10 cellular contexts compared by ENCODE assay signal in the genomic region with DNA sequence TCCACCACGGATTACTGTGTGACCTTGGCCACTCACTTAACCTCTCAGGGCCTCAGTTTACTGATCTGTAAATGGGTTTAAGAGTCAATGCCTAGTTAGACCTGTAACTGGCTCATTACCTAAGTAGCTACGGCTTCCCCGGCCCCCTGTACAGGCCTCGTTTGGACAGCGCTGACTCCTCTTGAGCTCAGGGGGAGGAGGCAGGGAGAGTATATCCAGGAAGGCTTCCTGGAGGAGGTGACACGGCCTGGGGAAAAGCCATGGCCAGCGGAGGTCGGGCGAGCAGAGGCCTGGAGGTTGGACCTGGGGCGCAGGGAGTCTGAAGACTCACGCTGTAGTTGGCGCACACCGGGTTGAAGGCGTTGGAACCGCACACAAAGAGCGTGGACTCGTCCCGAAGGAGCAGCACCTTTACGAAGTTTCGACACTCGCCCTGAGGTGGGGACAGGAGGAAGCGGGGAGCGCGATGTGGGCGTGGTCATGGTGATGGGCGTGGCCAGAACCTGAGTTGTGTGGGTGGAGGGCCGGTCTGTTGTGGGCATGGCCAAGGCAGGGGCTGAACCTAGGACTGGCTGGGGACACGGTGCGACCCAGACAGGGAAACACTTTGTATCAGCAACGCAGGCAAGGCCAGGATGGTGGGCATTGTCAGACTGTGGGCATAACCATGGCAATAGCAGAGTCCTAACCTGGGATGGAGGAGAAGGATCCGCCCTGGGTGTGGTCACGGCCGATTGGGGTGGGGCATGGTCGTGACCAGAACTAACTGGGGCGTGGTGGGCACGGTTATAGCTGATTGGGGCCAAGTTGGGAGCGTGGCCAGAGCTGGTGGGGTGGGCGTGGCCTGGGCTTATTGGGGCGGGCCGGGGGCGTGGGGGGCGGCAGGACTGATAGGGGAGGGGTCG. TPM values are rescaled to one million over a fixed set of nuclear protein-coding genes. Genes with fewer than 3 reads are reported as not detected.
DNase-seq lines count a peak whose midpoint lies in the region; ATAC-seq and TF ChIP-seq lines count a peak whose summit lies in the region.
"Had no signal": no experiment of that assay in that cellular context is flagged by ENCODE, and none has a peak within 500 bp of the region (broad histone marks: within the 10 kb centered on the region; RNA-seq: fewer than 3 reads in every experiment).

No MANE protein-coding gene starts in this region.

- H2AFZ ChIP-seq in hepatocyte, result no peak overlapping the region

- no peak for TF ChIP-seq CTCF in hepatocyte (IDR thresholded peaks at IDR 0.05; ENCODE audit: poor library complexity)

- no peaks in the 10 kb centered on the region for H3K9me3 ChIP-seq in hepatocyte (ENCODE audit: low read depth)

- ATAC-seq in HG02852 (IDR thresholded peaks at IDR 0.05; ENCODE audit: unreplicated experiment), result no peak
- ATAC-seq in GM21786 (IDR thresholded peaks at IDR 0.05; ENCODE audit: unreplicated experiment), result no peak
- ATAC-seq: stimulated activated effector memory CD8-positive, alpha-beta T cell treated with anti-CD3 and anti-CD28 coated beads, Interleukin-12 subunit alpha, Interleukin-12 subunit beta, amount 100 ng/mL, for 72 hours had no signal

- no peaks in the 10 kb centered on the region for H3K79me2 ChIP-seq in hepatocyte

- DNase-seq in H7 (peak; percentile 95), NCI-H774 (lab: John Stamatoyannopoulos, UW) (peak; percentile 32), hepatocyte (ENCODE audit: low spot score) (peak; percentile 5), inferior parietal cortex (ENCODE audit: extremely low spot score) (no peak)
- DNase-seq: activated CD4-positive, CD25-positive, alpha-beta regulatory T cell; kidney had no signal

- H3K36me3 ChIP-seq in H7 (replicated peaks; ENCODE audit: control insufficient read depth, insufficient read depth, low read length), result peaks cover 24% of the 10 kb centered on the region
- H3K36me3 ChIP-seq in hepatocyte (replicated peaks; ENCODE audit: insufficient read depth, low read depth), result no peaks in the 10 kb centered on the region

- 94% methylated on average over 37 of the region's 43 CpGs for WGBS in hepatocyte (ENCODE audit: low lambda C conversion rate, missing lambda C conversion rate)

- H3K27me3 ChIP-seq in H7 (ENCODE audit: control insufficient read depth, insufficient read depth, low read length) (no peaks in the 10 kb centered on the region), hepatocyte (no peaks in the 10 kb centered on the region)

- H3K4me2 ChIP-seq in hepatocyte, result no peak overlapping the region

- H4K20me1 ChIP-seq in hepatocyte (ENCODE audit: insufficient read depth, poor library complexity, severe bottlenecking), result no peaks in the 10 kb centered on the region

- H3K4me3 ChIP-seq in H7 (ENCODE audit: insufficient read depth, low read depth, low read length) (peak overlapping the region; percentile 10; the same call in 1 of the 2 replicates), hepatocyte (no peak overlapping the region)

- H3K4me1 ChIP-seq in hepatocyte (ENCODE audit: insufficient read depth), result no peaks in the 10 kb centered on the region

- no peaks in the 10 kb centered on the region for H3K9me2 ChIP-seq in hepatocyte (replicated peaks; ENCODE audit: insufficient read depth)

- H3K27ac ChIP-seq in hepatocyte, result no peak overlapping the region

RNA-seq across cellular contexts. Expression of gene SEMA6B, which starts 3.6 kb away (rescaled TPM):
- total RNA-seq in H7 (2014; rRNA removed; shearing (Covaris generic)), result 38.4 and 43.0 TPM in 2 replicates
- 2.9 and 3.2 TPM in 2 replicates for total RNA-seq in hepatocyte
- polyA plus RNA-seq in hepatocyte, result 0.50 and 1.4 TPM in 2 replicates

RNA-seq across cellular contexts. Expression of gene LRG1, which starts 16.1 kb away (rescaled TPM):
- total RNA-seq in H7 (2014; rRNA removed; shearing (Covaris generic)), result 0.10 and 0.30 TPM in 2 replicates
- total RNA-seq in hepatocyte, result 5.4 and 6.3 TPM in 2 replicates
- polyA plus RNA-seq in hepatocyte, result 9.8 and 11.4 TPM in 2 replicates
- polyA plus RNA-seq: neural cell had no signal

RNA-seq across cellular contexts. Expression of gene PLIN5, which starts 20.9 kb away (rescaled TPM):
- 1.3 and 2.5 TPM in 2 replicates for total RNA-seq in H7 (2014; rRNA removed; shearing (Covaris generic))
- 2.1 and 5.8 TPM in 2 replicates for total RNA-seq in hepatocyte
- polyA plus RNA-seq in hepatocyte, result 6.1 and 6.4 TPM in 2 replicates

RNA-seq across cellular contexts. Expression of gene PLIN4, which starts 37.6 kb away (rescaled TPM):
- total RNA-seq in H7 (2014; rRNA removed; shearing (Covaris generic)), result 0.07 and 0.10 TPM in 2 replicates
- 0.17 and 0.60 TPM in 2 replicates for total RNA-seq in hepatocyte
- 0.27 and 0.55 TPM in 2 replicates for polyA plus RNA-seq in hepatocyte
- polyA plus RNA-seq: neural cell had no signal
